Comparison of ENCODE assay signal across 1 cellular context in genomic region chr10:62231805-62232204, GRCh38.
TF ChIP-seq lines count a peak whose summit lies in the region.

No MANE protein-coding gene starts in this region.

TF ChIP-seq in IMR-90, 13 proteins besides CTCF, POLR2A, EP300 and RAD21:
- TF ChIP-seq RCOR1 (IDR thresholded peaks at IDR 0.05; ENCODE audit: insufficient replicate concordance, low read length) (no peak), MAFK (IDR thresholded peaks at IDR 0.05; ENCODE audit: low read depth, low read length) (no peak), SMC3 (IDR thresholded peaks at IDR 0.05; ENCODE audit: low read depth, low read length) (no peak), RFX5 (IDR thresholded peaks at IDR 0.05; ENCODE audit: low read depth, low read length) (no peak), BHLHE40 (IDR thresholded peaks at IDR 0.05; ENCODE audit: low read depth, low read length) (no peak), CHD1 (IDR thresholded peaks at IDR 0.05; ENCODE audit: low read depth, low read length) (no peak), CEBPB (IDR thresholded peaks at IDR 0.05; ENCODE audit: low read depth, low read length) (no peak)
